12 cellular contexts compared by ENCODE assay signal in genomic region chr3:30660656-30661055, GRCh38. TPM values are rescaled to one million over a fixed set of nuclear protein-coding genes. Genes with fewer than 3 reads are reported as not detected.
DNase-seq lines count a peak whose midpoint lies in the region; ATAC-seq and TF ChIP-seq lines count a peak whose summit lies in the region.
"Had no signal": no experiment of that assay in that cellular context is flagged by ENCODE, and none has a peak within 500 bp of the region (broad histone marks: within the 10 kb centered on the region; RNA-seq: fewer than 3 reads in every experiment).

No MANE protein-coding gene starts in this region.

- no peak overlapping the region; the same call in 1 of the 2 replicates for H3K9ac ChIP-seq in HCT116 (ENCODE audit: low read length)
- no peak overlapping the region for H3K9ac ChIP-seq in trophoblast cell (ENCODE audit: low read length)

- H3K14ac ChIP-seq in trophoblast cell (ENCODE audit: low read length): no peak overlapping the region

- H4K12ac ChIP-seq in trophoblast cell (ENCODE audit: low read depth, low read length): no peak overlapping the region

- H4K20me1 ChIP-seq in HCT116 (ENCODE audit: insufficient read depth): peaks cover 6% of the 10 kb centered on the region

- H3K4me3 ChIP-seq in HCT116 (replicated peaks in 1 of 2; ENCODE audit: low read depth in 1 of 2, low read length in 2 of 2): no peak overlapping the region
- no peak overlapping the region for H3K4me3 ChIP-seq in trophoblast cell (ENCODE audit: low read depth, low read length)
- H3K4me3 ChIP-seq: body of pancreas, HAP-1 had no signal

- H3K9me3 Mint-ChIP-seq in T-helper 2 cell treated with Interferon-gamma antibody and Interleukin-4, amounts not matched to agents 5 μg/mL and 100 μg/mL, for 36 hours: no peaks in the 10 kb centered on the region
- H3K9me3 Mint-ChIP-seq in activated naive CD8-positive, alpha-beta T cell treated with anti-CD3 and anti-CD28 coated beads, Interleukin-2, amount 50 U/mL, for 24 hours: no peaks in the 10 kb centered on the region

- TF ChIP-seq CTCF in HCT116 (IDR thresholded peaks at IDR 0.05 in 2 of 3, conservative IDR thresholded peaks at IDR 0.05 in 1 of 3; ENCODE audit: borderline replicate concordance in 1 of 3, insufficient read depth in 1 of 3, low read depth in 2 of 3, low read length in 2 of 3): no peak
- no peak for TF ChIP-seq CTCF in RWPE1 (conservative IDR thresholded peaks at IDR 0.05; ENCODE audit: low read depth)

- no peak for TF ChIP-seq POLR2A in HCT116 (IDR thresholded peaks at IDR 0.05; ENCODE audit: borderline replicate concordance, extremely low read depth, insufficient read depth, insufficient read length)

- no peaks in the 10 kb centered on the region for H3K9me3 ChIP-seq in HCT116 (ENCODE audit: control insufficient read depth in 1 of 2, insufficient read depth in 1 of 2, low read depth in 1 of 2, low read length in 2 of 2)
- H3K9me3 ChIP-seq in trophoblast cell (ENCODE audit: insufficient read depth, low read depth, low read length): no peaks in the 10 kb centered on the region
- H3K9me3 ChIP-seq: body of pancreas, HAP-1 had no signal

- no peak overlapping the region for H2BK120ac ChIP-seq in trophoblast cell (ENCODE audit: insufficient read depth, low read length, poor library complexity)

- peaks cover 88% of the 10 kb centered on the region for H3K4me1 Mint-ChIP-seq in T-helper 2 cell treated with Interferon-gamma antibody and Interleukin-4, amounts not matched to agents 5 μg/mL and 100 μg/mL, for 36 hours (ENCODE audit: low read depth)
- H3K4me1 Mint-ChIP-seq in activated naive CD8-positive, alpha-beta T cell treated with anti-CD3 and anti-CD28 coated beads, Interleukin-2, amount 50 U/mL, for 24 hours: peaks cover 100% of the 10 kb centered on the region

- no peak for ATAC-seq in HCT116
- no peak for ATAC-seq in activated naive CD8-positive, alpha-beta T cell treated with anti-CD3 and anti-CD28 coated beads, Interleukin-2, amount 50 U/mL, for 24 hours
- ATAC-seq in HG03097 (IDR thresholded peaks at IDR 0.05; ENCODE audit: low FRiP score, unreplicated experiment): no peak
- ATAC-seq: body of pancreas had no signal

- no peak overlapping the region for H4K8ac ChIP-seq in trophoblast cell (ENCODE audit: low read depth, low read length)

- H3K23ac ChIP-seq in trophoblast cell (ENCODE audit: low read length): no peak overlapping the region

- no peak overlapping the region for H2BK12ac ChIP-seq in trophoblast cell (ENCODE audit: low read length)

- H3K36me3 Mint-ChIP-seq in T-helper 2 cell treated with Interferon-gamma antibody and Interleukin-4, amounts not matched to agents 5 μg/mL and 100 μg/mL, for 36 hours (ENCODE audit: low read depth): peaks cover 62% of the 10 kb centered on the region
- H3K36me3 Mint-ChIP-seq in activated naive CD8-positive, alpha-beta T cell treated with anti-CD3 and anti-CD28 coated beads, Interleukin-2, amount 50 U/mL, for 24 hours (ENCODE audit: low read depth): peaks cover 75% of the 10 kb centered on the region

- H3K9me2 ChIP-seq in HCT116 (ENCODE audit: insufficient read depth): no peaks in the 10 kb centered on the region

- POLR2A ChIA-PET in HCT116 (lab: Charles Lee): no interaction called here
- POLR2A ChIA-PET in RWPE1 (lab: Yijun Ruan, JAX; ENCODE audit: low non-redundant PET): no interaction called here

- RAD21 ChIA-PET in HCT116 (lab: Charles Lee; ENCODE audit: low non-redundant PET in 1 of 2, low total read pairs in 2 of 2, uncharacterized antibody in 2 of 2, unreplicated experiment in 2 of 2): no interaction called here

- no peak overlapping the region for H3K18ac ChIP-seq in trophoblast cell (ENCODE audit: low read length)

- H2BK5ac ChIP-seq in trophoblast cell (ENCODE audit: low read depth, low read length, poor library complexity): no peak overlapping the region

- no peak for TF ChIP-seq RAD21 in HCT116 (IDR thresholded peaks at IDR 0.05; ENCODE audit: low read depth)

- peak overlapping the region; percentile 85 for H3K4me2 ChIP-seq in HCT116 (ENCODE audit: low read length)
- no peak overlapping the region for H3K4me2 ChIP-seq in trophoblast cell (ENCODE audit: low read length)

- peak overlapping the region; percentile 26 for H4K91ac ChIP-seq in trophoblast cell (ENCODE audit: low read depth, low read length)

- peaks cover 88% of the 10 kb centered on the region for H3K79me2 ChIP-seq in HCT116 (ENCODE audit: insufficient read depth, low read length)
- H3K79me2 ChIP-seq in trophoblast cell (ENCODE audit: control insufficient read depth, insufficient read depth, low read length, poor library complexity): peaks cover 2% of the 10 kb centered on the region

- H3K27ac ChIP-seq in HCT116 (ENCODE audit: low read depth, low read length) (peak overlapping the region; percentile 99; the same call in 1 of the 2 replicates), trophoblast cell (ENCODE audit: low read depth, low read length) (no peak overlapping the region), RWPE1 (no peak overlapping the region)

- no peak overlapping the region for H3K4ac ChIP-seq in trophoblast cell (ENCODE audit: low read depth, low read length)

- no peaks in the 10 kb centered on the region for H3K27me3 Mint-ChIP-seq in T-helper 2 cell treated with Interferon-gamma antibody and Interleukin-4, amounts not matched to agents 5 μg/mL and 100 μg/mL, for 36 hours (ENCODE audit: low read depth)
- H3K27me3 Mint-ChIP-seq in activated naive CD8-positive, alpha-beta T cell treated with anti-CD3 and anti-CD28 coated beads, Interleukin-2, amount 50 U/mL, for 24 hours: no peaks in the 10 kb centered on the region

- no CpG with 5 or more reads among the region's 3 CpGs for WGBS in trophoblast cell (ENCODE audit: extremely low coverage, insufficient coverage, insufficient read length)

- H3K27me3 ChIP-seq in HCT116 (ENCODE audit: insufficient read depth, low read length) (no peaks in the 10 kb centered on the region), trophoblast cell (ENCODE audit: insufficient read depth, low read length) (no peaks in the 10 kb centered on the region)
- H3K27me3 ChIP-seq: body of pancreas had no signal

- peak overlapping the region; percentile 55 for H3K27ac Mint-ChIP-seq in T-helper 2 cell treated with Interferon-gamma antibody and Interleukin-4, amounts not matched to agents 5 μg/mL and 100 μg/mL, for 36 hours
- H3K27ac Mint-ChIP-seq in activated naive CD8-positive, alpha-beta T cell treated with anti-CD3 and anti-CD28 coated beads, Interleukin-2, amount 50 U/mL, for 24 hours: peak overlapping the region; percentile 93

- intact Hi-C loops in HCT116 (cut with micrococcal nuclease): no loop called here

- H3K4me1 ChIP-seq in HCT116 (ENCODE audit: control insufficient read depth in 1 of 2, insufficient read depth in 2 of 2, low read length in 2 of 2): peaks cover 80 to 85% of the 10 kb centered on the region in 2 experiments
- peaks cover 11 to 21% of the 10 kb centered on the region in 2 experiments for H3K4me1 ChIP-seq in trophoblast cell (ENCODE audit: control insufficient read depth in 1 of 2, insufficient read depth in 2 of 2, low read length in 2 of 2)

- peaks cover 15% of the 10 kb centered on the region for H3K79me1 ChIP-seq in trophoblast cell (ENCODE audit: low read length)

- peaks cover 9 to 41% of the 10 kb centered on the region in 2 experiments; a peak in 3 of 4 replicates for H3K36me3 ChIP-seq in HCT116 (ENCODE audit: control insufficient read depth in 1 of 2, insufficient read depth in 2 of 2, low read length in 2 of 2)
- peaks cover 4 to 10% of the 10 kb centered on the region in 2 experiments for H3K36me3 ChIP-seq in trophoblast cell (ENCODE audit: control insufficient read depth in 1 of 2, insufficient read depth in 2 of 2, low read length in 2 of 2)
- H3K36me3 ChIP-seq: HAP-1 had no signal

- H3K4me3 Mint-ChIP-seq in T-helper 2 cell treated with Interferon-gamma antibody and Interleukin-4, amounts not matched to agents 5 μg/mL and 100 μg/mL, for 36 hours: peak overlapping the region; percentile 60
- H3K4me3 Mint-ChIP-seq in activated naive CD8-positive, alpha-beta T cell treated with anti-CD3 and anti-CD28 coated beads, Interleukin-2, amount 50 U/mL, for 24 hours: peak overlapping the region; percentile 54

- DNase-seq in T-helper 2 cell treated with Interferon-gamma antibody and Interleukin-4, amounts not matched to agents 5 μg/mL and 100 μg/mL, for 36 hours (ENCODE audit: low spot score): no peak
- DNase-seq in T-helper 2 cell (no peak), HCT116 (ENCODE audit: low read depth, low spot score) (no peak), trophoblast cell (no peak), RWPE1 (ENCODE audit: low spot score) (no peak), LoVo (ENCODE audit: low spot score) (no peak)
- no peak for DNase-seq in activated naive CD8-positive, alpha-beta T cell treated with anti-CD3 and anti-CD28 coated beads, Interleukin-2, amount 50 U/mL, for 24 hours
- DNase-seq: body of pancreas, DMS153, NCI-H1417 treated with DMSO at 0.1 percent for 48 hours had no signal

- BruUV-seq in HCT116 (replicated peaks; lab: Mats Ljungman, UMichigan): no TSS peak

- H2AK5ac ChIP-seq in trophoblast cell (ENCODE audit: low read length): no peak overlapping the region

- CTCF ChIA-PET in HCT116 (lab: Charles Lee) (no interaction called here), RWPE1 (lab: Yijun Ruan, JAX) (interaction anchor here (0.6 kb wide), 1 partner anchor 648 kb away, joined by 3 read pairs; no protein-coding TSS in a partner anchor)

- no peak overlapping the region for H2AFZ ChIP-seq in HCT116 (ENCODE audit: low read depth, low read length, poor library complexity, severe bottlenecking)
- H2AFZ ChIP-seq in trophoblast cell (ENCODE audit: insufficient read depth, low read length, poor library complexity): no peak overlapping the region

TF ChIP-seq in HCT116, 20 proteins besides CTCF, POLR2A, EP300 and RAD21:
- TF ChIP-seq ZFX (IDR thresholded peaks at IDR 0.05): no peak
- no peak for TF ChIP-seq ATF3 (IDR thresholded peaks at IDR 0.05)
- TF ChIP-seq EGR1 (IDR thresholded peaks at IDR 0.05; ENCODE audit: low read depth): no peak
- no peak for TF ChIP-seq ELF1 (IDR thresholded peaks at IDR 0.05; ENCODE audit: borderline replicate concordance, low read depth)
- TF ChIP-seq ZNF274 (IDR thresholded peaks at IDR 0.05; ENCODE audit: low read depth, low read length): no peak
- TF ChIP-seq YY1 (IDR thresholded peaks at IDR 0.05; ENCODE audit: extremely low read depth, insufficient replicate concordance, low read depth, low read length): no peak
- TF ChIP-seq TCF7L2 (IDR thresholded peaks at IDR 0.05; ENCODE audit: borderline replicate concordance, extremely low read depth, insufficient read depth, insufficient read length): no peak

RNA-seq across cellular contexts. Expression of gene TGFBR2, which starts 54.3 kb away (rescaled TPM):
- 22.5 TPM for total RNA-seq in HCT116 (2021; ENCODE audit: unreplicated experiment)
- polyA plus RNA-seq in HCT116 (2012): 8.1 and 8.9 TPM in 2 replicates
- 95.2 and 107 TPM in 2 replicates for polyA plus RNA-seq in trophoblast cell (2013)
